ENCODE assay signal across 11 cellular contexts in genomic region chr20:45892828-45893500, GRCh38. TPM values are rescaled to one million over a fixed set of nuclear protein-coding genes. Genes with fewer than 3 reads are reported as not detected.
DNase-seq lines count a peak whose midpoint lies in the region; ATAC-seq, FAIRE-seq and TF ChIP-seq lines count a peak whose summit lies in the region.
"Had no signal": no experiment of that assay in that cellular context is flagged by ENCODE, and none has a peak within 500 bp of the region (broad histone marks: within the 10 kb centered on the region; RNA-seq: fewer than 3 reads in every experiment).

No MANE protein-coding gene starts in this region.

- no peak for FAIRE-seq in kidney (lab: Jason Lieb, UNC)

- H3K36me3 ChIP-seq in kidney (ENCODE audit: control insufficient read depth in 1 of 2, insufficient read depth in 2 of 2, low read length in 2 of 2) (peaks cover 25 to 32% of the 10 kb centered on the region in 2 donors), upper lobe of left lung (peaks cover 19 to 51% (median 48%) of the 10 kb centered on the region in 4 donors)
- H3K36me3 ChIP-seq in effector memory CD4-positive, alpha-beta T cell (ENCODE audit: control insufficient read depth, insufficient read depth, low read length): peaks cover 19% of the 10 kb centered on the region

- DNase-seq in stimulated activated naive CD4-positive, alpha-beta T cell treated with Interleukin-2 at 50 U/mL for 16 hours (lab: John Stamatoyannopoulos, UW): peak; percentile 10
- no peak for DNase-seq in stimulated activated naive CD4-positive, alpha-beta T cell (lab: John Stamatoyannopoulos, UW)
- no peak for DNase-seq in activated T-helper 2 cell treated with anti-CD3 and anti-CD28 coated beads, Interferon-gamma antibody, Interleukin-2, Interleukin-4, amounts not matched to agents 10 μg/mL and 5 μg/mL and 100 μg/mL, durations not matched to agents 14 hours and 24 hours and 36 hours (ENCODE audit: low spot score)
- peak; percentile 72 for DNase-seq in kidney
- DNase-seq in upper lobe of left lung: no peak
- DNase-seq in effector memory CD4-positive, alpha-beta T cell: no peak
- no peak for DNase-seq in right cardiac atrium
- DNase-seq: amniotic stem cell, foreskin melanocyte, tibial artery had no signal

- 56 to 59% methylated on average over 2 to 4 of the region's 4 CpGs for WGBS in upper lobe of left lung, 2 donors
- WGBS in right cardiac atrium: 65% methylated on average over 4 of the region's 4 CpGs

- no peak for TF ChIP-seq EP300 in upper lobe of left lung (IDR thresholded peaks at IDR 0.05)

- H3K4me1 Mint-ChIP-seq in activated T-helper 2 cell treated with anti-CD3 and anti-CD28 coated beads, Interferon-gamma antibody, Interleukin-2, Interleukin-4, amounts not matched to agents 10 μg/mL and 5 μg/mL and 100 μg/mL, durations not matched to agents 14 hours and 24 hours and 36 hours (ENCODE audit: low read depth): peaks cover 25% of the 10 kb centered on the region

- peak in 1 of 4 donors; percentile 33 for TF ChIP-seq POLR2A in upper lobe of left lung (IDR thresholded peaks at IDR 0.05)

- peaks cover 11% of the 10 kb centered on the region for H3K36me3 Mint-ChIP-seq in activated T-helper 2 cell treated with anti-CD3 and anti-CD28 coated beads, Interferon-gamma antibody, Interleukin-2, Interleukin-4, amounts not matched to agents 10 μg/mL and 5 μg/mL and 100 μg/mL, durations not matched to agents 14 hours and 24 hours and 36 hours (ENCODE audit: low read depth)

- H3K27me3 Mint-ChIP-seq in activated T-helper 2 cell treated with anti-CD3 and anti-CD28 coated beads, Interferon-gamma antibody, Interleukin-2, Interleukin-4, amounts not matched to agents 10 μg/mL and 5 μg/mL and 100 μg/mL, durations not matched to agents 14 hours and 24 hours and 36 hours (ENCODE audit: low read depth): no peaks in the 10 kb centered on the region

- peak overlapping the region; percentile 87 for H3K4me3 Mint-ChIP-seq in activated T-helper 2 cell treated with anti-CD3 and anti-CD28 coated beads, Interferon-gamma antibody, Interleukin-2, Interleukin-4, amounts not matched to agents 10 μg/mL and 5 μg/mL and 100 μg/mL, durations not matched to agents 14 hours and 24 hours and 36 hours (ENCODE audit: low read depth)

- no peaks in the 10 kb centered on the region for H3K27me3 ChIP-seq in upper lobe of left lung
- H3K27me3 ChIP-seq in effector memory CD4-positive, alpha-beta T cell (replicated peaks; ENCODE audit: control insufficient read depth, insufficient read depth, low read length, poor library complexity, severe bottlenecking): no peaks in the 10 kb centered on the region
- no peaks in the 10 kb centered on the region for H3K27me3 ChIP-seq in right cardiac atrium (ENCODE audit: control insufficient read depth, insufficient read depth)
- H3K27me3 ChIP-seq: tibial artery had no signal

- TF ChIP-seq CTCF in kidney (IDR thresholded peaks at IDR 0.05; ENCODE audit: borderline replicate concordance, extremely low read depth, insufficient read depth) (no peak), upper lobe of left lung (IDR thresholded peaks at IDR 0.05) (no peak)

- H3K9ac ChIP-seq in kidney (ENCODE audit: low read length in 2 of 2): no peak overlapping the region

- no peak overlapping the region for H3K27ac ChIP-seq in kidney (ENCODE audit: low read depth in 2 of 2, low read length in 2 of 2)
- H3K27ac ChIP-seq in upper lobe of left lung: peak overlapping the region in 3 of 4 donors; percentile 35 to 91 (median 59)
- no peak overlapping the region for H3K27ac ChIP-seq in effector memory CD4-positive, alpha-beta T cell (ENCODE audit: insufficient read depth, low read length, poor library complexity, severe bottlenecking)
- no peak overlapping the region for H3K27ac ChIP-seq in right cardiac atrium (ENCODE audit: low read length)
- H3K27ac ChIP-seq: tibial artery had no signal

- no peak for ATAC-seq in upper lobe of left lung (ENCODE audit: low FRiP score in 2 of 2)
- ATAC-seq in HG03280 (IDR thresholded peaks at IDR 0.05; ENCODE audit: unreplicated experiment): no peak
- ATAC-seq in right cardiac atrium: no peak

- intact Hi-C loops in activated T-helper 2 cell treated with anti-CD3 and anti-CD28 coated beads, Interferon-gamma antibody, Interleukin-2, Interleukin-4, amounts not matched to agents 10 μg/mL and 5 μg/mL and 100 μg/mL, durations not matched to agents 14 hours and 24 hours and 36 hours (cut with micrococcal nuclease): loop anchor here (10.0 kb wide), 1 partner anchor 82 kb away; the partner anchor contains the start of gene ZNF335
- intact Hi-C loops in kidney (cut with DNase I): no loop called here
- intact Hi-C loops in right cardiac atrium (cut with DNase I): loop anchor here in 2 of 4 donors (10.0 kb wide), 2 partner anchors 62 to 72 kb away; no protein-coding TSS in a partner anchor

- H3K4me3 ChIP-seq in kidney (ENCODE audit: low read length in 2 of 2) (peak overlapping the region in 1 of 2 donors; percentile 72), upper lobe of left lung (peak overlapping the region in 1 of 4 donors; percentile 90), right cardiac atrium (ENCODE audit: low read length) (no peak overlapping the region)
- no peak overlapping the region for H3K4me3 ChIP-seq in effector memory CD4-positive, alpha-beta T cell (ENCODE audit: insufficient read depth, low read depth, low read length, poor library complexity, severe bottlenecking)

- H3K9me3 ChIP-seq in kidney (ENCODE audit: control insufficient read depth in 1 of 2, low read length in 2 of 2): no peaks in the 10 kb centered on the region
- no peaks in the 10 kb centered on the region for H3K9me3 ChIP-seq in upper lobe of left lung
- H3K9me3 ChIP-seq in effector memory CD4-positive, alpha-beta T cell (ENCODE audit: control insufficient read depth, low read length): no peaks in the 10 kb centered on the region
- H3K9me3 ChIP-seq in right cardiac atrium (ENCODE audit: control insufficient read depth, low read length): no peaks in the 10 kb centered on the region
- H3K9me3 ChIP-seq: tibial artery had no signal

- H3K4me1 ChIP-seq in kidney (ENCODE audit: control insufficient read depth in 1 of 2, insufficient read depth in 1 of 2, low read depth in 1 of 2, low read length in 2 of 2): peaks cover 0 to 30% of the 10 kb centered on the region in 2 donors
- peaks cover 23 to 35% (median 28%) of the 10 kb centered on the region in 4 donors for H3K4me1 ChIP-seq in upper lobe of left lung
- peaks cover 14% of the 10 kb centered on the region for H3K4me1 ChIP-seq in effector memory CD4-positive, alpha-beta T cell (ENCODE audit: control insufficient read depth, insufficient read depth, low read length, poor library complexity, severe bottlenecking)
- no peaks in the 10 kb centered on the region for H3K4me1 ChIP-seq in right cardiac atrium (ENCODE audit: control insufficient read depth, insufficient read depth, low read length)

- H3K27ac Mint-ChIP-seq in activated T-helper 2 cell treated with anti-CD3 and anti-CD28 coated beads, Interferon-gamma antibody, Interleukin-2, Interleukin-4, amounts not matched to agents 10 μg/mL and 5 μg/mL and 100 μg/mL, durations not matched to agents 14 hours and 24 hours and 36 hours: no peak overlapping the region

- H3K9me3 Mint-ChIP-seq in activated T-helper 2 cell treated with anti-CD3 and anti-CD28 coated beads, Interferon-gamma antibody, Interleukin-2, Interleukin-4, amounts not matched to agents 10 μg/mL and 5 μg/mL and 100 μg/mL, durations not matched to agents 14 hours and 24 hours and 36 hours: no peaks in the 10 kb centered on the region

RNA-seq across cellular contexts. Expression of gene CTSA, which starts 1.8 kb away (rescaled TPM):
- total RNA-seq in activated T-helper 2 cell treated with anti-CD3 and anti-CD28 coated beads, Interferon-gamma antibody, Interleukin-2, Interleukin-4, amounts not matched to agents 10 μg/mL and 5 μg/mL and 100 μg/mL, durations not matched to agents 14 hours and 24 hours and 36 hours: 49.0 and 51.9 TPM in 2 replicates
- 180 TPM for total RNA-seq in kidney
- 408 TPM for polyA plus RNA-seq in kidney (ENCODE audit: insufficient read depth, low read depth, low replicate concordance)
- 100 to 1,000 TPM; 109 to 176 (median 155) TPM for total RNA-seq in upper lobe of left lung
- 100 to 1,000 TPM; 102 to 134 (median 112) TPM for total RNA-seq in right cardiac atrium
- polyA plus RNA-seq in right cardiac atrium: 126 TPM

RNA-seq across cellular contexts. Expression of gene NEURL2, which starts 2.0 kb away (rescaled TPM):
- 2.0 and 3.3 TPM in 2 replicates for total RNA-seq in activated T-helper 2 cell treated with anti-CD3 and anti-CD28 coated beads, Interferon-gamma antibody, Interleukin-2, Interleukin-4, amounts not matched to agents 10 μg/mL and 5 μg/mL and 100 μg/mL, durations not matched to agents 14 hours and 24 hours and 36 hours
- total RNA-seq in kidney: 27.5 TPM
- polyA plus RNA-seq in kidney (ENCODE audit: insufficient read depth, low read depth, low replicate concordance): 37.3 TPM
- 10 to 100 TPM in 1 of 6 donors, 1 to 10 TPM in 5; 3.9 to 31.4 (median 5.5) TPM for total RNA-seq in upper lobe of left lung
- total RNA-seq in right cardiac atrium: 1 to 10 TPM; 7.5 to 9.8 (median 7.9) TPM
- polyA plus RNA-seq in right cardiac atrium: 7.0 TPM

RNA-seq across cellular contexts. Expression of gene SPATA25, which starts 5.5 kb away (rescaled TPM):
- 0.60 and 1.1 TPM in 2 replicates for total RNA-seq in activated T-helper 2 cell treated with anti-CD3 and anti-CD28 coated beads, Interferon-gamma antibody, Interleukin-2, Interleukin-4, amounts not matched to agents 10 μg/mL and 5 μg/mL and 100 μg/mL, durations not matched to agents 14 hours and 24 hours and 36 hours
- 6.7 TPM for total RNA-seq in kidney
- polyA plus RNA-seq in kidney (ENCODE audit: insufficient read depth, low read depth, low replicate concordance): 6.7 TPM
- 10 to 100 TPM in 1 of 6 donors, 1 to 10 TPM in 5; 1.3 to 11.5 (median 1.6) TPM for total RNA-seq in upper lobe of left lung
- total RNA-seq in right cardiac atrium: 1 to 10 TPM; 1.8 to 2.6 (median 2.2) TPM
- 1.7 TPM for polyA plus RNA-seq in right cardiac atrium

RNA-seq across cellular contexts. Expression of gene ZSWIM1, which starts 11.9 kb away (rescaled TPM):
- total RNA-seq in activated T-helper 2 cell treated with anti-CD3 and anti-CD28 coated beads, Interferon-gamma antibody, Interleukin-2, Interleukin-4, amounts not matched to agents 10 μg/mL and 5 μg/mL and 100 μg/mL, durations not matched to agents 14 hours and 24 hours and 36 hours: 9.3 and 10.3 TPM in 2 replicates
- total RNA-seq in kidney (13.1 TPM), upper lobe of left lung (1 to 10 TPM; 4.2 to 9.7 (median 8.6) TPM), right cardiac atrium (10 to 100 TPM; 10.5 to 13.5 (median 11.2) TPM)
- polyA plus RNA-seq in kidney (ENCODE audit: insufficient read depth, low read depth, low replicate concordance) (6.7 TPM), right cardiac atrium (5.5 TPM)

RNA-seq across cellular contexts. Expression of gene PLTP, which starts 19.0 kb away (rescaled TPM):
- total RNA-seq in activated T-helper 2 cell treated with anti-CD3 and anti-CD28 coated beads, Interferon-gamma antibody, Interleukin-2, Interleukin-4, amounts not matched to agents 10 μg/mL and 5 μg/mL and 100 μg/mL, durations not matched to agents 14 hours and 24 hours and 36 hours: 5.5 TPM in 2 replicates
- total RNA-seq in kidney (345 TPM), upper lobe of left lung (100 to 1,000 TPM in 2 of 6 donors, 10 to 100 TPM in 4; 28.9 to 169 (median 57.8) TPM), right cardiac atrium (100 to 1,000 TPM in 2 of 4 donors, 10 to 100 TPM in 2; 63.7 to 117 (median 90.4) TPM)
- polyA plus RNA-seq in kidney (ENCODE audit: insufficient read depth, low read depth, low replicate concordance) (790 TPM), right cardiac atrium (34.3 TPM)

Comparison
In these comparisons a context has a peak if more than half of its experiments do, and no peak if none do; other contexts are left out.
1. DNase-seq: peak in stimulated activated naive CD4-positive, alpha-beta T cell treated with Interleukin-2 at 50 U/mL for 16 hours (single experiment) and kidney (single experiment); none in stimulated activated naive CD4-positive, alpha-beta T cell (0 of 6), activated T-helper 2 cell treated with anti-CD3 and anti-CD28 coated beads, Interferon-gamma antibody, Interleukin-2, Interleukin-4, amounts not matched to agents 10 μg/mL and 5 μg/mL and 100 μg/mL, durations not matched to agents 14 hours and 24 hours and 36 hours (single experiment), upper lobe of left lung (0 of 2), effector memory CD4-positive, alpha-beta T cell (0 of 3) and right cardiac atrium (0 of 3).
2. H3K27ac ChIP-seq: peak in upper lobe of left lung (3 of 4); none in kidney (0 of 2), effector memory CD4-positive, alpha-beta T cell (single experiment) and right cardiac atrium (single experiment).